Comparison of ENCODE assay signal across 8 cellular contexts in the genomic region with DNA sequence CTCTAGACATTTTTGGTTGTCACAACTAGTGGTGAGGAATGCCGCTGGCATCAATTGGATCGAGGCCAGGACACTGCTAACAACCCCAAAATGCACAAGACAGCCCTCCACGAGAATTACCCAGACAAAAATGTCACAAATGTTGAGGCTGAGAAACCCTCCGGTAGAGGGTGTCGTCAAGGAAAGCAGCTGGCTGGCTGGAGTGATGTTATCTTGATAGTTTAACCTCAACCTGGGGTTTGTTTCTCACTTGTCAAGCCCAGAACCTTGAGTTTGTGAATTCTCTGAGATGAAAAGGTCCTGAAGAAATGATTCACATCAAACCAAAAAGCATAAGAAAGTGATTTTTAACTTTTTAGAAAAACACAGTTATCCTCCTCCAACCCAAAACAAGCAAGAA. TPM values are rescaled to one million over a fixed set of nuclear protein-coding genes. Genes with fewer than 3 reads are reported as not detected.
DNase-seq lines count a peak whose midpoint lies in the region; FAIRE-seq and TF ChIP-seq lines count a peak whose summit lies in the region.

No MANE protein-coding gene starts in this region.

- H3K9me3 ChIP-seq in adipocyte (ENCODE audit: control insufficient read depth, low read length) (no peaks in the 10 kb centered on the region), spleen (no peaks in the 10 kb centered on the region), ascending aorta (no peaks in the 10 kb centered on the region)

- TF ChIP-seq CTCF in spleen (IDR thresholded peaks at IDR 0.05 in 8 of 11, conservative IDR thresholded peaks at IDR 0.05 in 3 of 11) (peak in 8 of 11 experiments; percentile 10 to 59 (median 43)), ascending aorta (IDR thresholded peaks at IDR 0.05) (no peak)

- H3K27me3 ChIP-seq in adipocyte (replicated peaks; ENCODE audit: control insufficient read depth, insufficient read depth, low read length) (peaks cover 45% of the 10 kb centered on the region), spleen (replicated peaks in 1 of 7) (no peaks in the 10 kb centered on the region), ascending aorta (no peaks in the 10 kb centered on the region)

- WGBS in spleen, 5 donors: 3 to 17% (median 13%) methylated on average over 5 of the region's 5 CpGs

- H3K4me3 ChIP-seq in adipocyte (ENCODE audit: low read length) (no peak overlapping the region), spleen (peak overlapping the region in 1 of 8 donors; percentile 43), ascending aorta (no peak overlapping the region)

- DNase-seq in GM12892 (ENCODE audit: insufficient read length): no peak
- DNase-seq in RPMI8226: peak; percentile 66
- DNase-seq in adipocyte (ENCODE audit: low read depth): peak; percentile 3
- no peak for DNase-seq in spleen
- DNase-seq in ascending aorta (ENCODE audit: low spot score in 2 of 2): no peak
- DNase-seq in hypothalamus (lab: John Stamatoyannopoulos, UW): no peak
- DNase-seq in SHP77 (lab: John Stamatoyannopoulos, UW): no peak
- no peak for DNase-seq in NCI-H524 treated with DMSO at 0.1 percent for 48 hours (lab: John Stamatoyannopoulos, UW)

- H3K27ac ChIP-seq in spleen (peak overlapping the region in 7 of 8 donors; percentile 22 to 85 (median 73)), ascending aorta (no peak overlapping the region)

- H3K36me3 ChIP-seq in adipocyte (ENCODE audit: control insufficient read depth, insufficient read depth, low read length, severe bottlenecking): no peaks in the 10 kb centered on the region
- no peaks in the 10 kb centered on the region for H3K36me3 ChIP-seq in spleen
- H3K36me3 ChIP-seq in ascending aorta: no peaks in the 10 kb centered on the region

- TF ChIP-seq POLR2A in GM12892 (IDR thresholded peaks at IDR 0.05; ENCODE audit: low read depth, low read length): no peak
- no peak for TF ChIP-seq POLR2A in spleen (IDR thresholded peaks at IDR 0.05)

- H3K9ac ChIP-seq in adipocyte (ENCODE audit: low read length): no peak overlapping the region

- H3K4me1 ChIP-seq in adipocyte (ENCODE audit: control insufficient read depth, insufficient read depth, low read length) (peaks cover 8% of the 10 kb centered on the region), spleen (peaks cover 38 to 90% (median 64%) of the 10 kb centered on the region in 6 donors), ascending aorta (no peaks in the 10 kb centered on the region)

- intact Hi-C loops in spleen (cut with DNase I; ENCODE audit: low total_unique reads): loop anchor here (5.0 kb wide), 1 partner anchor 97 kb away; no protein-coding TSS in a partner anchor
- intact Hi-C loops in ascending aorta (cut with DNase I): no loop called here

- peak; percentile 78 for FAIRE-seq in GM12892 (lab: Jason Lieb, UNC)

RNA-seq across cellular contexts. Expression of a gene that starts 21.1 kb away (rescaled TPM):
- polyA plus RNA-seq in GM12892 (2012; ENCODE audit: missing spikeins): 0.51 TPM
- total RNA-seq in spleen (1 to 10 TPM in 6 of 7 donors, under 1 TPM in 1; 0.95 to 2.2 (median 1.7) TPM), ascending aorta (not detected)
- polyA plus RNA-seq in spleen: 1 to 10 TPM; 1.3 to 1.9 (median 1.5) TPM

RNA-seq across cellular contexts. Expression of a gene that starts 35.9 kb away (rescaled TPM):
- polyA plus RNA-seq in GM12892 (2012; ENCODE audit: missing spikeins): 7.5 TPM
- total RNA-seq in spleen: 100 to 1,000 TPM; 114 to 239 (median 171) TPM
- polyA plus RNA-seq in spleen: 10 to 100 TPM; 32.9 to 39.4 (median 38.3) TPM
- total RNA-seq in ascending aorta: 38.6 TPM

Comparison
In these comparisons a context has a peak if more than half of its experiments do, and no peak if none do; other contexts are left out.
1. DNase-seq: peak in RPMI8226 (single experiment) and adipocyte (single experiment); none in GM12892 (single experiment), spleen (single experiment), ascending aorta (0 of 2), hypothalamus (0 of 51), SHP77 (0 of 2) and NCI-H524 treated with DMSO at 0.1 percent for 48 hours (single experiment).
2. H3K27ac ChIP-seq: peak in spleen (7 of 8); none in ascending aorta (0 of 2).
3. CTCF ChIP-seq: peak in spleen (8 of 11); none in ascending aorta (0 of 3).